ENCODE assay signal across 12 cellular contexts in genomic region chr16:4859900-4860255, GRCh38. TPM values are rescaled to one million over a fixed set of nuclear protein-coding genes. Genes with fewer than 3 reads are reported as not detected.
DNase-seq lines count a peak whose midpoint lies in the region; ATAC-seq and TF ChIP-seq lines count a peak whose summit lies in the region.
"Had no signal": no experiment of that assay in that cellular context is flagged by ENCODE, and none has a peak within 500 bp of the region (broad histone marks: within the 10 kb centered on the region; RNA-seq: fewer than 3 reads in every experiment).

No MANE protein-coding gene starts in this region.

- H3K27me3 Mint-ChIP-seq in endothelial cell (ENCODE audit: unreplicated experiment), result peaks cover 1% of the 10 kb centered on the region
- no peaks in the 10 kb centered on the region for H3K27me3 Mint-ChIP-seq in neural crest cell (ENCODE audit: low read depth)

- no peaks in the 10 kb centered on the region for H3K9me3 Mint-ChIP-seq in endothelial cell (ENCODE audit: unreplicated experiment)
- H3K9me3 Mint-ChIP-seq in neural crest cell, result no peaks in the 10 kb centered on the region
- H3K9me3 Mint-ChIP-seq: WTC11 had no signal

- H3K27ac Mint-ChIP-seq in endothelial cell (ENCODE audit: unreplicated experiment) (no peak overlapping the region), neural crest cell (ENCODE audit: unreplicated experiment) (no peak overlapping the region)
- H3K27ac Mint-ChIP-seq: WTC11 had no signal

- ATAC-seq in HG02840 (IDR thresholded peaks at IDR 0.05; ENCODE audit: low FRiP score, unreplicated experiment), result no peak
- ATAC-seq: WTC11 had no signal

- peak overlapping the region; percentile 43 for H3K4me3 Mint-ChIP-seq in endothelial cell (ENCODE audit: unreplicated experiment)
- peak overlapping the region; percentile 4 for H3K4me3 Mint-ChIP-seq in neural crest cell
- H3K4me3 Mint-ChIP-seq: WTC11 had no signal

- TF ChIP-seq CTCF in endothelial cell (IDR thresholded peaks at IDR 0.05; ENCODE audit: unreplicated experiment) (no peak), neural crest cell (conservative IDR thresholded peaks at IDR 0.05) (no peak)

- H3K4me1 Mint-ChIP-seq in endothelial cell (ENCODE audit: unreplicated experiment) (no peaks in the 10 kb centered on the region), neural crest cell (no peaks in the 10 kb centered on the region)
- H3K4me1 Mint-ChIP-seq: WTC11 had no signal

- peak; percentile 44 for DNase-seq in HPDE6-E6E7 (ENCODE audit: extremely low spot score)
- peak; percentile 45 for DNase-seq in SW480 (ENCODE audit: low spot score)
- no peak for DNase-seq in endothelial cell (ENCODE audit: low spot score)
- no peak for DNase-seq in neural crest cell (ENCODE audit: low read depth, low spot score)
- DNase-seq in DMS53 (lab: John Stamatoyannopoulos, UW), result no peak
- no peak for DNase-seq in activated naive CD4-positive, alpha-beta T cell treated with Interleukin-2 at 50 U/mL for 16 hours
- DNase-seq: NCI-H1092 treated with DMSO at 0.1 percent for 48 hours; posterior cingulate gyrus; stimulated activated CD4-positive, alpha-beta T cell treated with anti-CD3 and anti-CD28 coated beads, Interleukin-12 subunit alpha, Interleukin-12 subunit beta, amount 100 ng/mL, for 4 hours; stomach had no signal

- H3K36me3 Mint-ChIP-seq in endothelial cell (ENCODE audit: low read depth, unreplicated experiment) (peaks cover 34% of the 10 kb centered on the region), neural crest cell (ENCODE audit: low read depth) (peaks cover 5% of the 10 kb centered on the region)

RNA-seq across cellular contexts. Expression of gene UBN1, which starts 12.6 kb away (rescaled TPM):
- total RNA-seq in endothelial cell (ENCODE audit: unreplicated experiment) (36.4 TPM), neural crest cell (44.2 and 49.6 TPM in 2 replicates)

RNA-seq across cellular contexts. Expression of gene GLYR1, which starts 12.8 kb away (rescaled TPM):
- 111 TPM for total RNA-seq in endothelial cell (ENCODE audit: unreplicated experiment)
- 133 and 137 TPM in 2 replicates for total RNA-seq in neural crest cell

RNA-seq across cellular contexts. Expression of gene ROGDI, which starts 57.4 kb away (rescaled TPM):
- total RNA-seq in endothelial cell (ENCODE audit: unreplicated experiment) (46.2 TPM), neural crest cell (22.0 and 25.9 TPM in 2 replicates)

Comparison
In these comparisons a context has a peak if more than half of its experiments do, and no peak if none do; other contexts are left out.
1. DNase-seq: peak in HPDE6-E6E7 (single experiment) and SW480 (single experiment); none in endothelial cell (single experiment), neural crest cell (single experiment), DMS53 (single experiment) and activated naive CD4-positive, alpha-beta T cell treated with Interleukin-2 at 50 U/mL for 16 hours (single experiment).